In the genomic region with DNA sequence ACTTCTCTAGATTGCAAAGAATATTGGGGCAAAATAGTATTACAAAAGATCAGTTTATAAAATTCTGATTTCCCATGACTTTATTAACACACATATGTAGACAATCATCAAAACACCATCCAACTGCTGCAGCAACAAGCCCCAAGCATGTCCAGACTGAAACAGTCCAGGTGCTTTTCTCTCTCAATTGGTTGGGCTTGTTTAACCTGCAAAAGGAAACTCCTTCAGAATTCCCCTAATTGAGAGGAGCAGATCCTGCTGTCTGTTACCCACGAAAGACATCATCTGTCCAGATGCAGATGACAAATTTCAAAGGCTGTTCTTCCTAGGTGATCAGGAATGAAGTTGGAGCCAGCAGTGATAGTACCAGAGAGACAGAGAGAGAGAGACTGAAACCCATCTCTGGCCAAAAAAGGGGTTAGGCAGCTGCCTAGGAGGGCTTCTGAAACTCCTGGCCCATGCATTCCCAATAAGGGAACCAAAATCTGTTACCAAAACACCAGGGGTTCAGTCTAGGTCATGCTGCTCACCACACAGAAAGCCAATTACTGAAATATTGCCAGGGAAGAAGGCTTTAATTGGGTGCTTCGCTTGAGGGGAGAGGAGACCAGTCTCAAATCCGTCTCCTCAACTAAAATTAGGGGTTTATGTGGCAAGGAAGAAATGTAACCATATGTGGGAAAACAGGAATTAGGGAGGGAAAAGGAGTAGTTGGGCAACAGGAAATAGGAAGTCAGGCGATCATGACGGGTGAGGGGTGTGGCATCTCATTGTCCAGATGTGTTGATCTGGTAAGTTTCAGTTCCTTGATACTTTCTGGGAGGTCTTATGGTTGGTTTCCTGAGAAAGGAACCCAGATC, we compare ENCODE assay signal across 22 cellular contexts.
"Had no signal": no experiment of that assay in that cellular context is flagged by ENCODE, and none has a peak within 500 bp of the region (broad histone marks: within the 10 kb centered on the region; RNA-seq: fewer than 3 reads in every experiment).

No MANE protein-coding gene starts in this region.

- H3K27ac ChIP-seq: dorsolateral prefrontal cortex, gastrocnemius medialis, suprapubic skin, transverse colon had no signal

- H3K4me1 Mint-ChIP-seq: activated CD4-positive, alpha-beta memory T cell treated with anti-CD3 and anti-CD28 coated beads, Interleukin-2, amount 10 ng/mL, durations not matched to agents 7 days and 5 days; activated CD8-positive, alpha-beta memory T cell treated with anti-CD3 and anti-CD28 coated beads, Interleukin-2, amount 10 ng/mL, durations not matched to agents 7 days and 5 days; activated naive CD8-positive, alpha-beta T cell treated with anti-CD3 and anti-CD28 coated beads for 36 hours; endodermal cell; nephron; stimulated activated naive CD8-positive, alpha-beta T cell treated with anti-CD3 and anti-CD28 coated beads, Interleukin-15, amount 100 ng/mL, for 72 hours had no signal

- ATAC-seq: activated CD8-positive, alpha-beta memory T cell treated with anti-CD3 and anti-CD28 coated beads, Interleukin-2, amount 10 ng/mL, durations not matched to agents 7 days and 5 days; gastrocnemius medialis; left lung; stimulated activated naive CD8-positive, alpha-beta T cell treated with anti-CD3 and anti-CD28 coated beads, Interleukin-15, amount 100 ng/mL, for 72 hours had no signal

- H3K4me1 ChIP-seq: gastrocnemius medialis, left lung, suprapubic skin, transverse colon had no signal

- H3K4me3 ChIP-seq: dorsolateral prefrontal cortex, gastrocnemius medialis, left lung, suprapubic skin, transverse colon had no signal

- H3K27ac Mint-ChIP-seq: activated CD4-positive, alpha-beta memory T cell treated with anti-CD3 and anti-CD28 coated beads, Interleukin-2, amount 10 ng/mL, durations not matched to agents 7 days and 5 days; activated CD8-positive, alpha-beta memory T cell treated with anti-CD3 and anti-CD28 coated beads, Interleukin-2, amount 10 ng/mL, durations not matched to agents 7 days and 5 days; activated naive CD8-positive, alpha-beta T cell treated with anti-CD3 and anti-CD28 coated beads for 36 hours; endodermal cell; nephron had no signal

- H3K36me3 ChIP-seq: gastrocnemius medialis, left lung, suprapubic skin, transverse colon had no signal

- DNase-seq: activated CD4-positive, alpha-beta memory T cell treated with anti-CD3 and anti-CD28 coated beads, Interleukin-2, amount 10 ng/mL, durations not matched to agents 7 days and 5 days; activated CD4-positive, alpha-beta T cell treated with anti-CD3 and anti-CD28 coated beads for 48 hours; activated CD4-positive, CD25-positive, alpha-beta regulatory T cell; activated CD8-positive, alpha-beta memory T cell treated with anti-CD3 and anti-CD28 coated beads, Interleukin-2, amount 10 ng/mL, durations not matched to agents 7 days and 5 days; activated naive CD8-positive, alpha-beta T cell treated with anti-CD3 and anti-CD28 coated beads for 36 hours; amygdala; caudate nucleus; dorsolateral prefrontal cortex; endodermal cell; erythroblast; gastrocnemius medialis; head of caudate nucleus; left lung; midbrain; posterior cingulate gyrus; stimulated activated CD4-positive, alpha-beta T cell treated with anti-CD3 and anti-CD28 coated beads, Interleukin-12 subunit alpha, Interleukin-12 subunit beta, amount 100 ng/mL, for 4 hours; stimulated activated CD4-positive, alpha-beta T cell treated with anti-CD3 and anti-CD28 coated beads, Interleukin-1b, Interleukin-23, amount 100 ng/mL, for 48 hours; stimulated activated naive CD8-positive, alpha-beta T cell treated with anti-CD3 and anti-CD28 coated beads, Interleukin-15, amount 100 ng/mL, for 72 hours; T-helper 9 cell; transverse colon had no signal

- H3K4me3 Mint-ChIP-seq: activated CD4-positive, alpha-beta memory T cell treated with anti-CD3 and anti-CD28 coated beads, Interleukin-2, amount 10 ng/mL, durations not matched to agents 7 days and 5 days; activated CD8-positive, alpha-beta memory T cell treated with anti-CD3 and anti-CD28 coated beads, Interleukin-2, amount 10 ng/mL, durations not matched to agents 7 days and 5 days; activated naive CD8-positive, alpha-beta T cell treated with anti-CD3 and anti-CD28 coated beads for 36 hours; endodermal cell; nephron; stimulated activated naive CD8-positive, alpha-beta T cell treated with anti-CD3 and anti-CD28 coated beads, Interleukin-15, amount 100 ng/mL, for 72 hours had no signal

- H3K27me3 ChIP-seq: dorsolateral prefrontal cortex, gastrocnemius medialis, left lung, suprapubic skin, transverse colon had no signal

- H3K9me3 ChIP-seq: gastrocnemius medialis had no signal

- H3K27me3 Mint-ChIP-seq: activated CD4-positive, alpha-beta memory T cell treated with anti-CD3 and anti-CD28 coated beads, Interleukin-2, amount 10 ng/mL, durations not matched to agents 7 days and 5 days; activated CD8-positive, alpha-beta memory T cell treated with anti-CD3 and anti-CD28 coated beads, Interleukin-2, amount 10 ng/mL, durations not matched to agents 7 days and 5 days; activated naive CD8-positive, alpha-beta T cell treated with anti-CD3 and anti-CD28 coated beads for 36 hours; stimulated activated naive CD8-positive, alpha-beta T cell treated with anti-CD3 and anti-CD28 coated beads, Interleukin-15, amount 100 ng/mL, for 72 hours had no signal
